Comparison of ENCODE assay signal across 8 cellular contexts in the genomic region with DNA sequence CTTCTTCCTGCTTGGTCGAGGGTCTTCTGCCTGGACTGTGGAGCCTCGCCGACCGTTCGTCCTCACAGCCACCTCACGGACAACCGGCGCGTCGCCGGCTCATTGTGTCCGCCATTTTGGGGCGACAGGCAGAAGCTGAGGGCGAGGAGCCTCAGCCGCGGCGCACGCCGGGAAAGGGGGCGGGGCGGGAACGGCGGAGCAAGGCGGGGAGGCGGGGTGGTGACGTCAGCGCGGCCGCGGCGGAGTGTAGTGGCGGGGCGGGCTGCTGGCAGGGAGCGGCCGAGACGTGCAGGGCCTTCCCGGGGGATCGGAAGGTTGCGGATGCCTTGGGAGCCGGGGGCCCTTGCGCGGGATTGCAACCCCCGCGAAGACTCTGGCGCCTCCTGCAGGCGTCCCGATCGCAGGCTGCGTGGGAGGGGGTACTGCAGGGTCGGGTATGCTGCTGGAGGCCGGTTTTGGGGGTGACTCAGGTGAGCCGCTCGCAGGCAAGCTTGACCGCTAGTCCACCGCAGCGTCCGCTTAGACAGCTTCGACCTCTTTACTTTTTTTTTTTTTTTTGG. TPM values are rescaled to one million over a fixed set of nuclear protein-coding genes. Genes with fewer than 3 reads are reported as not detected.
DNase-seq lines count a peak whose midpoint lies in the region; ATAC-seq and TF ChIP-seq lines count a peak whose summit lies in the region.

TSS of gene WDR82 (minus strand) at position 140 of the 560 bp plus-strand sequence. CDS start 288 bp downstream, outside the sequence.

- ATAC-seq in natural killer cell, result peak; percentile 78 to 94 (median 84)

- H3K9me2 ChIP-seq in GM23248 (ENCODE audit: insufficient read depth), result no peaks in the 10 kb centered on the region

- in situ Hi-C loops in GM23248 (cut with MboI), result no loop called here

- H3K9me3 Mint-ChIP-seq in natural killer cell, result no peaks in the 10 kb centered on the region

- peaks cover 62 to 77% of the 10 kb centered on the region in 2 donors for H3K4me1 Mint-ChIP-seq in natural killer cell

- peaks cover 0 to 3% of the 10 kb centered on the region in 2 donors for H3K27me3 Mint-ChIP-seq in natural killer cell (ENCODE audit: low read depth in 2 of 2)

- peak within 1 kb of the TSS; percentile 90 to 98 for H3K27ac Mint-ChIP-seq in natural killer cell

- H3K9me3 ChIP-seq in GM23248 (ENCODE audit: low read depth), result no peaks in the 10 kb centered on the region
- no peaks in the 10 kb centered on the region for H3K9me3 ChIP-seq in fibroblast of lung (ENCODE audit: control insufficient read depth, insufficient read depth, low read depth, low read length)

- no peaks in the 10 kb centered on the region for H3K36me3 ChIP-seq in GM23248 (ENCODE audit: low read depth)
- H3K36me3 ChIP-seq in fibroblast of lung (ENCODE audit: control insufficient read depth, insufficient read depth, low read length), result no peaks in the 10 kb centered on the region

- peak; percentile 38 to 56 for TF ChIP-seq CTCF in fibroblast of lung (conservative IDR thresholded peaks at IDR 0.05 in 1 of 2, IDR thresholded peaks at IDR 0.05 in 1 of 2; ENCODE audit: low read depth in 1 of 2, low read length in 2 of 2)
- no peak for TF ChIP-seq CTCF in natural killer cell (IDR thresholded peaks at IDR 0.05)

- intact Hi-C loops in natural killer cell (cut with micrococcal nuclease), result loop anchor here (1.0 to 5.0 kb wide), 4 partner anchors 9 to 39 kb away; partner anchors contain the start of genes GLYCTK and TWF2

- peaks cover 38% of the 10 kb centered on the region for H3K4me1 ChIP-seq in GM23248 (ENCODE audit: insufficient read depth)
- H3K4me1 ChIP-seq in fibroblast of lung (ENCODE audit: control insufficient read depth, extremely low read depth, insufficient read depth, low read length), result peaks cover 5% of the 10 kb centered on the region

- DNase-seq in EH (ENCODE audit: low read depth), result peak; percentile 93
- DNase-seq in GM23248, result peak; percentile 97
- peak; percentile 90 for DNase-seq in Kasumi-1 (lab: John Stamatoyannopoulos, UW)
- peak; percentile 96 for DNase-seq in RPMI8226
- DNase-seq in activated T-helper 1 cell treated with anti-CD3 and anti-CD28 coated beads, Interleukin-2, amount 50 U/mL, for 16 hours (ENCODE audit: low read depth in 1 of 2, low spot score in 1 of 2), result peak; percentile 97
- DNase-seq in fibroblast of lung (ENCODE audit: low read depth in 2 of 2), result peak; percentile 89 to 91
- DNase-seq in natural killer cell, result peak; percentile 98
- DNase-seq in stimulated activated naive CD4-positive, alpha-beta T cell treated with Interleukin-2 at 50 U/mL for 16 hours (lab: John Stamatoyannopoulos, UW), result peak; percentile 96

- H3K4me3 ChIP-seq in GM23248 (peak within 1 kb of the TSS; percentile 92), fibroblast of lung (replicated peaks in 1 of 4; ENCODE audit: control extremely low read depth in 1 of 4, insufficient read depth in 1 of 4, low read depth in 3 of 4, low read length in 4 of 4) (peak within 1 kb of the TSS; percentile 90 to 96 (median 92))

- H3K27ac ChIP-seq in GM23248 (peak within 1 kb of the TSS; percentile 86), fibroblast of lung (ENCODE audit: insufficient read depth, low read length) (peak within 1 kb of the TSS; percentile 94)

- H3K9ac ChIP-seq in GM23248 (peak within 1 kb of the TSS; percentile 92), fibroblast of lung (ENCODE audit: insufficient read depth, low read length) (peak within 1 kb of the TSS; percentile 99)

- WGBS in GM23248 (ENCODE audit: low coverage in 1 of 2, low lambda C conversion rate in 2 of 2, missing lambda C conversion rate in 2 of 2), 2 experiments, result 1% methylated on average over 37 to 45 of the region's 58 CpGs

- H3F3A ChIP-seq in GM23248 (ENCODE audit: insufficient read depth), result peaks cover 48% of the 10 kb centered on the region

- peak within 1 kb of the TSS; percentile 72 for H2AFZ ChIP-seq in GM23248
- peak within 1 kb of the TSS; percentile 88 for H2AFZ ChIP-seq in fibroblast of lung (ENCODE audit: low read length)

- H3K4me3 Mint-ChIP-seq in natural killer cell, result peak within 1 kb of the TSS; percentile 94

- H3K27me3 ChIP-seq in GM23248 (replicated peaks; ENCODE audit: insufficient read depth) (no peaks in the 10 kb centered on the region), fibroblast of lung (ENCODE audit: control insufficient read depth, insufficient read depth, low read length) (no peaks in the 10 kb centered on the region)

- H3K4me2 ChIP-seq in GM23248 (ENCODE audit: unreplicated experiment), result peak within 1 kb of the TSS; percentile 95
- peak within 1 kb of the TSS; percentile 97 for H3K4me2 ChIP-seq in fibroblast of lung (ENCODE audit: extremely low read depth, insufficient read depth, low read length)

- peaks cover 19% of the 10 kb centered on the region; the same call in 1 of the 2 replicates for H4K20me1 ChIP-seq in GM23248 (ENCODE audit: insufficient read depth)
- peaks cover 3% of the 10 kb centered on the region for H4K20me1 ChIP-seq in fibroblast of lung (ENCODE audit: control insufficient read depth, extremely low read depth, insufficient read depth, low read length)

- peaks cover 54% of the 10 kb centered on the region for H3K79me2 ChIP-seq in GM23248 (ENCODE audit: insufficient read depth)
- H3K79me2 ChIP-seq in fibroblast of lung (ENCODE audit: control insufficient read depth, insufficient read depth, low read length), result peaks cover 45% of the 10 kb centered on the region

- no peaks in the 10 kb centered on the region for H3K36me3 Mint-ChIP-seq in natural killer cell

RNA-seq across cellular contexts. Expression of gene WDR82, which starts in this region (rescaled TPM):
- 45.3 and 56.1 TPM in 2 replicates for total RNA-seq in GM23248 (2014; rRNA removed; shearing (Covaris generic))
- polyA plus RNA-seq in GM23248 (2016; fragmentation: Nextera tagmentation; extraction: Ambion mirVana), result 16.1 and 18.7 TPM in 2 replicates
- 63.9 and 71.2 TPM in 2 replicates for total RNA-seq in fibroblast of lung
- 76.2 and 77.7 TPM in 2 replicates for polyA plus RNA-seq in fibroblast of lung
- 60.8 and 63.2 TPM in 2 replicates for polyA plus RNA-seq in fibroblast of lung (2012)
- polyA minus RNA-seq in fibroblast of lung (ENCODE audit: low replicate concordance), result 40.1 and 47.7 TPM in 2 replicates
- total RNA-seq in natural killer cell, result 100 to 1,000 TPM; 108 to 131 (median 109) TPM

Comparison
In these comparisons a context has a peak if more than half of its experiments do, and no peak if none do; other contexts are left out.
1. Peak in every context shown above with its lines: DNase-seq, ATAC-seq, H3K4me3 ChIP-seq and H3K27ac ChIP-seq.